Comparison of ENCODE assay signal across 9 cellular contexts in the genomic region with DNA sequence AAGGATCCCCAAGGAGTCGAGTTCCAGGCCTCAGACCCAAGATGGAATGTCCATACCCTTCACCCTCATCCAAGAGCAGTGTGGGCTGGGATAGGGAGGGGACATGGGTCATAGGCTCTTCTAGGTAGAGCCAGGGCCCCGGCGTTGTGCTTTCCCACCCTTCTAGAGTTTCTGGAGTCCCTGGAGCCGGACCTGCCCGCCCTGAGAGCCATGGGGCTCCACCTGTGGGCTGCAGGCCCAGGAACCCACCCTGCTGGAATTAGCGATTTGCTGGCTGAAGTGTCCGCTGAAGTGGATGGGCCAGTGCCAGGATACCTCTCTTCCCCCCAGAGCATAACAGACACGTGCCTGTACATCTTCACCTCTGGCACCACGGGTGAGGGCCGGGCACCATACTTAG. TPM values are rescaled to one million over a fixed set of nuclear protein-coding genes. Genes with fewer than 3 reads are reported as not detected.
DNase-seq lines count a peak whose midpoint lies in the region; ATAC-seq and TF ChIP-seq lines count a peak whose summit lies in the region.
"Had no signal": no experiment of that assay in that cellular context is flagged by ENCODE, and none has a peak within 500 bp of the region (broad histone marks: within the 10 kb centered on the region; RNA-seq: fewer than 3 reads in every experiment).

No MANE protein-coding gene starts in this region.

- TF ChIP-seq EP300 in esophagus muscularis mucosa (IDR thresholded peaks at IDR 0.05) (no peak), ovary (IDR thresholded peaks at IDR 0.05) (no peak)

- in situ Hi-C loops in Panc1 (cut with HindIII; ENCODE audit: low pct_unique_long_range_greater_than_20kb, low sequenced_read_pairs): no loop called here

- H3K27me3 ChIP-seq in Panc1 (ENCODE audit: control insufficient read depth, insufficient read depth, low read length) (no peaks in the 10 kb centered on the region), esophagus muscularis mucosa (no peaks in the 10 kb centered on the region), ovary (no peaks in the 10 kb centered on the region)

- H3K9me3 ChIP-seq in Panc1 (ENCODE audit: control insufficient read depth, insufficient read depth, low read depth, low read length) (no peaks in the 10 kb centered on the region), esophagus muscularis mucosa (no peaks in the 10 kb centered on the region), ovary (no peaks in the 10 kb centered on the region)

- no peak; the same call in 1 of the 2 replicates for ATAC-seq in Panc1
- no peak for ATAC-seq in HG02981 (IDR thresholded peaks at IDR 0.05; ENCODE audit: unreplicated experiment)

- WGBS in esophagus muscularis mucosa: 71% methylated on average over 4 of the region's 10 CpGs
- WGBS in ovary, 3 donors: 57 to 72% (median 59%) methylated on average over 10 of the region's 10 CpGs

- peak overlapping the region; percentile 60 to 61 for H3K4me3 ChIP-seq in Panc1 (ENCODE audit: low read depth in 2 of 2, low read length in 2 of 2)
- peak overlapping the region; percentile 77 to 85 (median 82) for H3K4me3 ChIP-seq in esophagus muscularis mucosa
- peak overlapping the region; percentile 73 for H3K4me3 ChIP-seq in ovary

- TF ChIP-seq CTCF in Panc1 (IDR thresholded peaks at IDR 0.05) (no peak), esophagus muscularis mucosa (IDR thresholded peaks at IDR 0.05) (no peak), ovary (IDR thresholded peaks at IDR 0.05) (no peak)

- DNase-seq in DMS79 (lab: John Stamatoyannopoulos, UW) (peak; percentile 34), Panc1 (ENCODE audit: low read depth, low spot score) (no peak), esophagus muscularis mucosa (ENCODE audit: extremely low spot score) (no peak), ovary (peak in 3 of 5 donors; percentile 45 to 54 (median 49)), hippocampal formation (lab: John Stamatoyannopoulos, UW) (no peak), dedifferentiated amniotic fluid mesenchymal stem cell (ENCODE audit: extremely low spot score) (no peak)
- DNase-seq in stimulated activated CD4-positive, alpha-beta T cell treated with anti-CD3 and anti-CD28 coated beads, Interleukin-2, amount 100 ng/mL, for 48 hours: no peak
- DNase-seq: SW 1271 had no signal

- POLR2A ChIA-PET in Panc1 (lab: Charles Lee): no interaction called here

- no peak for TF ChIP-seq POLR2A in esophagus muscularis mucosa (IDR thresholded peaks at IDR 0.05; ENCODE audit: low read depth)
- TF ChIP-seq POLR2A in ovary (IDR thresholded peaks at IDR 0.05): no peak

- intact Hi-C loops in Panc1 (cut with micrococcal nuclease; ENCODE audit: unreplicated experiment) (loop anchor here (10.0 kb wide), 1 partner anchor 262 kb away; no protein-coding TSS in a partner anchor), esophagus muscularis mucosa (cut with DNase I) (no loop called here), ovary (cut with DNase I) (loop anchor here in 2 of 4 donors (10.0 kb wide), 2 partner anchors 202 to 262 kb away; no protein-coding TSS in a partner anchor)

- CTCF ChIA-PET in Panc1 (lab: Charles Lee): no interaction called here

- H3K27ac ChIP-seq in Panc1 (ENCODE audit: low read length) (no peak overlapping the region), esophagus muscularis mucosa (replicated peaks in 1 of 4) (peak overlapping the region; percentile 87 to 95 (median 91)), ovary (peak overlapping the region; percentile 69 to 84)

- H3K4me1 ChIP-seq in Panc1 (ENCODE audit: control insufficient read depth, insufficient read depth, low read length) (peaks cover 8% of the 10 kb centered on the region), esophagus muscularis mucosa (peaks cover 76 to 87% (median 83%) of the 10 kb centered on the region in 4 donors), ovary (ENCODE audit: insufficient read depth) (peaks cover 9% of the 10 kb centered on the region)

- no TSS peak for BruUV-seq in Panc1 (replicated peaks; lab: Mats Ljungman, UMichigan)

- H3K36me3 ChIP-seq in Panc1 (ENCODE audit: control insufficient read depth, insufficient read depth, low read length): peaks cover 3% of the 10 kb centered on the region; the same call in 1 of the 2 replicates
- H3K36me3 ChIP-seq in esophagus muscularis mucosa: peaks cover 0 to 35% (median 27%) of the 10 kb centered on the region in 4 donors
- no peaks in the 10 kb centered on the region for H3K36me3 ChIP-seq in ovary

RNA-seq across cellular contexts. Expression of a gene that starts 1.1 kb away (rescaled TPM):
- total RNA-seq in Panc1 (2021; ENCODE audit: unreplicated experiment) (8.0 TPM), esophagus muscularis mucosa (10 to 100 TPM; 12.9 to 29.5 (median 19.9) TPM), ovary (10 to 100 TPM in 6 of 7 donors, 1 to 10 TPM in 1; 9.5 to 50.9 (median 31.1) TPM)
- polyA plus RNA-seq in Panc1 (2012; ENCODE audit: insufficient read length): 6.7 TPM
- polyA plus RNA-seq in ovary: 10 to 100 TPM; 23.2 to 31.5 TPM

RNA-seq across cellular contexts. Expression of a gene that starts 48.5 kb away (rescaled TPM):
- total RNA-seq in Panc1 (2021; ENCODE audit: unreplicated experiment) (77.3 TPM), esophagus muscularis mucosa (10 to 100 TPM; 32.3 to 45.5 (median 38.9) TPM), ovary (10 to 100 TPM; 49.5 to 74.4 (median 58.6) TPM)
- polyA plus RNA-seq in Panc1 (2012; ENCODE audit: insufficient read length): 71.5 TPM
- polyA plus RNA-seq in ovary: 10 to 100 TPM; 41.6 to 54.5 TPM

Comparison
In these comparisons a context has a peak if more than half of its experiments do, and no peak if none do; other contexts are left out.
1. DNase-seq: peak in DMS79 (single experiment) and ovary (3 of 5); none in Panc1 (single experiment), esophagus muscularis mucosa (single experiment), stimulated activated CD4-positive, alpha-beta T cell treated with anti-CD3 and anti-CD28 coated beads, Interleukin-2, amount 100 ng/mL, for 48 hours (0 of 2), hippocampal formation (0 of 2) and dedifferentiated amniotic fluid mesenchymal stem cell (single experiment).
2. Peak in every context shown above with its lines, with median percentiles within 50 percentile points of each other: H3K4me3 ChIP-seq.